Comparison of ENCODE assay signal across 20 cellular contexts in genomic region chr5:141547488-141547887, GRCh38. TPM values are rescaled to one million over a fixed set of nuclear protein-coding genes. Genes with fewer than 3 reads are reported as not detected.
A peak's percentile ranks its signal among the peaks of the same experiment; 100 is the strongest.
DNase-seq lines count a peak whose midpoint lies in the region; ATAC-seq and TF ChIP-seq lines count a peak whose summit lies in the region.
"Had no signal": no experiment of that assay in that cellular context is flagged by ENCODE, and none has a peak within 500 bp of the region (broad histone marks: within the 10 kb centered on the region; RNA-seq: fewer than 3 reads in every experiment).

No MANE protein-coding gene starts in this region.

- no peak overlapping the region for H3K27ac Mint-ChIP-seq in GM23338
- H3K27ac Mint-ChIP-seq: activated B cell treated with CpG ODN at 0.5 μM for 24 hours; T-helper 1 cell treated with Interleukin-12 subunit alpha and Interleukin-12 subunit beta and Interleukin-4 antibody, amounts not matched to agents 30 μg/mL and 1 μg/mL, for 36 hours had no signal

- H3K36me3 Mint-ChIP-seq in GM23338 (ENCODE audit: low read depth): peaks cover 59% of the 10 kb centered on the region

- H3F3A ChIP-seq in GM23338 (replicated peaks; ENCODE audit: low read depth): no peaks in the 10 kb centered on the region

- peaks cover 9% of the 10 kb centered on the region; the same call in 1 of the 2 replicates for H3K79me2 ChIP-seq in GM23338 (replicated peaks; ENCODE audit: insufficient read depth)

- no peaks in the 10 kb centered on the region for H3K9me2 ChIP-seq in GM23338 (ENCODE audit: insufficient read depth)

- H3K4me2 ChIP-seq in GM23338: no peak overlapping the region

- H3K36me3 ChIP-seq in GM23338 (ENCODE audit: insufficient read depth): peaks cover 9% of the 10 kb centered on the region
- H3K36me3 ChIP-seq: ovary had no signal

- no peaks in the 10 kb centered on the region; the same call in 1 of the 3 replicates for H3K4me1 Mint-ChIP-seq in GM23338

- no peak overlapping the region for H3K27ac ChIP-seq in GM23338 (ENCODE audit: low read depth)
- H3K27ac ChIP-seq: dorsolateral prefrontal cortex, esophagus squamous epithelium, left lung, ovary had no signal

- DNase-seq in ACHN (peak; percentile 36), GM23338 (ENCODE audit: low spot score) (peak; percentile 30), astrocyte of the hippocampus (ENCODE audit: low read depth, low spot score) (peak; percentile 28), fibroblast of the aortic adventitia (ENCODE audit: low read depth) (peak; percentile 54), cerebellar nuclear complex (lab: John Stamatoyannopoulos, UW) (no peak), NCI-H1092 (lab: John Stamatoyannopoulos, UW) (no peak)
- DNase-seq: activated B cell treated with CpG ODN at 0.5 μM for 24 hours, AML-193, anterior cingulate cortex, Calu3, dorsolateral prefrontal cortex, esophagus squamous epithelium, left lung, NCI-H187, NCI-H524, ovary had no signal

- H4K20me1 ChIP-seq in GM23338 (replicated peaks; ENCODE audit: insufficient read depth): no peaks in the 10 kb centered on the region

- no peak overlapping the region for H3K4me3 ChIP-seq in GM23338
- H3K4me3 ChIP-seq in fibroblast of the aortic adventitia (ENCODE audit: low read depth, low read length): no peak overlapping the region
- H3K4me3 ChIP-seq: dorsolateral prefrontal cortex, esophagus squamous epithelium, left lung, ovary had no signal

- no peak for ATAC-seq in GM23338
- no peak for ATAC-seq in activated CD4-positive, CD25-positive, alpha-beta regulatory T cell treated with anti-CD3 and anti-CD28 coated beads, Interleukin-2, amount 50 U/mL, for 24 hours
- ATAC-seq: activated T-helper 17 cell treated with anti-CD3 and anti-CD28 coated beads, Interleukin-2, amount 50 U/mL, for 72 hours; left lung had no signal

- peaks cover 21% of the 10 kb centered on the region for H3K9me3 Mint-ChIP-seq in GM23338

- in situ Hi-C loops in ACHN (cut with HindIII; ENCODE audit: low pct_ligation_motif_present, low pct_unique_long_range_greater_than_20kb, low sequenced_read_pairs): no loop called here

- no peak overlapping the region for H3K4me3 Mint-ChIP-seq in GM23338
- H3K4me3 Mint-ChIP-seq: activated B cell treated with CpG ODN at 0.5 μM for 24 hours; activated T-helper 17 cell treated with anti-CD3 and anti-CD28 coated beads, Interleukin-2, amount 50 U/mL, for 72 hours; T-helper 1 cell treated with Interleukin-12 subunit alpha and Interleukin-12 subunit beta and Interleukin-4 antibody, amounts not matched to agents 30 μg/mL and 1 μg/mL, for 36 hours had no signal

- TF ChIP-seq CTCF in GM23338 (conservative IDR thresholded peaks at IDR 0.05; ENCODE audit: low read depth in 2 of 2) (no peak), fibroblast of the aortic adventitia (IDR thresholded peaks at IDR 0.05; ENCODE audit: insufficient read depth, low read length) (no peak)

- H3K27me3 ChIP-seq in GM23338 (ENCODE audit: insufficient read depth): no peaks in the 10 kb centered on the region
- H3K27me3 ChIP-seq: dorsolateral prefrontal cortex, esophagus squamous epithelium, left lung, ovary had no signal

- H3K27me3 Mint-ChIP-seq in GM23338 (ENCODE audit: insufficient read depth, low read depth, poor library complexity): peaks cover 6% of the 10 kb centered on the region
- H3K27me3 Mint-ChIP-seq: activated B cell treated with CpG ODN at 0.5 μM for 24 hours; activated T-helper 17 cell treated with anti-CD3 and anti-CD28 coated beads, Interleukin-2, amount 50 U/mL, for 72 hours had no signal

- peaks cover 6% of the 10 kb centered on the region for H3K4me1 ChIP-seq in GM23338 (ENCODE audit: insufficient read depth)

- H2AFZ ChIP-seq in GM23338: no peak overlapping the region

TF ChIP-seq in GM23338, 12 proteins besides CTCF, POLR2A, EP300 and RAD21:
- TF ChIP-seq EZH2phosphoT487 (IDR thresholded peaks at IDR 0.05; ENCODE audit: unreplicated experiment): no peak
- no peak for TF ChIP-seq ZNF114 (CRISPR knock-in tag; IDR thresholded peaks at IDR 0.05)
- no peak for TF ChIP-seq CREB1 (CRISPR knock-in tag; IDR thresholded peaks at IDR 0.05; ENCODE audit: low read depth)
- no peak for TF ChIP-seq EZH2 (IDR thresholded peaks at IDR 0.05; ENCODE audit: low read depth, unreplicated experiment)
- no peak for TF ChIP-seq NANOG (IDR thresholded peaks at IDR 0.05; ENCODE audit: borderline replicate concordance)
- no peak for TF ChIP-seq JUNB (IDR thresholded peaks at IDR 0.05; ENCODE audit: unreplicated experiment)
- no peak for TF ChIP-seq REST (IDR thresholded peaks at IDR 0.05; ENCODE audit: unreplicated experiment)
- TF ChIP-seq POLR2AphosphoS5 (IDR thresholded peaks at IDR 0.05; ENCODE audit: low read depth): no peak
- TF ChIP-seq STAT1 (IDR thresholded peaks at IDR 0.05; ENCODE audit: unreplicated experiment): no peak

RNA-seq across cellular contexts. Expression of gene PCDHGC5, which starts 58.6 kb away (rescaled TPM):
- total RNA-seq in GM23338 (2014; rRNA removed; shearing (Covaris generic)): 0.54 and 1.5 TPM in 2 replicates
- polyA plus RNA-seq in GM23338 (2016; fragmentation: Nextera tagmentation; extraction: Ambion mirVana): 0.16 TPM in 1 of 2 replicates, not detected in the other
- total RNA-seq in fibroblast of the aortic adventitia (ENCODE audit: low replicate concordance): 7.0 and 10.5 TPM in 2 replicates
- total RNA-seq: activated CD8-positive, alpha-beta memory T cell treated with anti-CD3 and anti-CD28 coated beads for 36 hours; activated T-helper 17 cell treated with anti-CD3 and anti-CD28 coated beads, Interleukin-2, amount 50 U/mL, for 72 hours had no signal

Comparison
In these comparisons a context has a peak if more than half of its experiments do, and no peak if none do; other contexts are left out.
1. DNase-seq: peak in ACHN (single experiment), GM23338 (single experiment), astrocyte of the hippocampus (single experiment) and fibroblast of the aortic adventitia (single experiment); none in cerebellar nuclear complex (0 of 2) and NCI-H1092 (single experiment).